ENCODE assay signal across 8 cellular contexts in genomic region chr1:234969630-234970370, GRCh38.
DNase-seq lines count a peak whose midpoint lies in the region; ATAC-seq and TF ChIP-seq lines count a peak whose summit lies in the region.

No MANE protein-coding gene starts in this region.

- TF ChIP-seq CTCF in lower lobe of right lung (IDR thresholded peaks at IDR 0.05), result no peak

- H3K36me3 Mint-ChIP-seq in dendritic cell treated with granulocyte-macrophage colony-stimulating factor and Interleukin-4, amounts not matched to agents 40 ng/mL and 50 ng/mL, for 4 days (ENCODE audit: low read depth), result peaks cover 28% of the 10 kb centered on the region
- H3K36me3 Mint-ChIP-seq in CD4-positive, alpha-beta memory T cell, result no peaks in the 10 kb centered on the region

- CTCF ChIA-PET in CD4-positive, alpha-beta memory T cell (lab: Charles Lee; ENCODE audit: partially characterized antibody), result interaction anchor here (0.7 to 1.7 kb wide), 4 partner anchors 9 to 115 kb away, joined by 3 to 4 read pairs (median 3); no protein-coding TSS in a partner anchor

- H3K27ac Mint-ChIP-seq in dendritic cell treated with granulocyte-macrophage colony-stimulating factor and Interleukin-4, amounts not matched to agents 40 ng/mL and 50 ng/mL, for 4 days, result peak overlapping the region; percentile 98
- H3K27ac Mint-ChIP-seq in CD4-positive, alpha-beta memory T cell, result peak overlapping the region in 2 of 7 donors; percentile 30 to 71

- intact Hi-C loops in dendritic cell treated with granulocyte-macrophage colony-stimulating factor and Interleukin-4, amounts not matched to agents 40 ng/mL and 50 ng/mL, for 4 days (cut with micrococcal nuclease), result no loop called here
- intact Hi-C loops in lower lobe of right lung (cut with DNase I), result no loop called here
- intact Hi-C loops in CD4-positive, alpha-beta memory T cell (cut with micrococcal nuclease), result no loop called here

- no peaks in the 10 kb centered on the region for H3K27me3 Mint-ChIP-seq in dendritic cell treated with granulocyte-macrophage colony-stimulating factor and Interleukin-4, amounts not matched to agents 40 ng/mL and 50 ng/mL, for 4 days
- no peaks in the 10 kb centered on the region for H3K27me3 Mint-ChIP-seq in CD4-positive, alpha-beta memory T cell

- no peaks in the 10 kb centered on the region for H3K27me3 ChIP-seq in lower lobe of right lung (ENCODE audit: low read depth)
- H3K27me3 ChIP-seq in CD4-positive, alpha-beta memory T cell (ENCODE audit: insufficient read depth, low read length), result no peaks in the 10 kb centered on the region

- DNase-seq in GM04504 (ENCODE audit: low read depth), result peak; percentile 28
- DNase-seq in NCI-H526 (lab: John Stamatoyannopoulos, UW), result peak; percentile 36 to 76
- DNase-seq in lower lobe of right lung, result peak; percentile 68
- no peak for DNase-seq in CD4-positive, alpha-beta memory T cell
- no peak for DNase-seq in SIG-M5 (lab: John Stamatoyannopoulos, UW)

- no peaks in the 10 kb centered on the region for H3K9me3 Mint-ChIP-seq in dendritic cell treated with granulocyte-macrophage colony-stimulating factor and Interleukin-4, amounts not matched to agents 40 ng/mL and 50 ng/mL, for 4 days
- no peaks in the 10 kb centered on the region for H3K9me3 Mint-ChIP-seq in CD4-positive, alpha-beta memory T cell

- ATAC-seq in lower lobe of right lung (peak; percentile 29 to 62), HG03520 (IDR thresholded peaks at IDR 0.05; ENCODE audit: unreplicated experiment) (no peak)

- peaks cover 82% of the 10 kb centered on the region for H3K4me1 Mint-ChIP-seq in dendritic cell treated with granulocyte-macrophage colony-stimulating factor and Interleukin-4, amounts not matched to agents 40 ng/mL and 50 ng/mL, for 4 days (ENCODE audit: low read depth)
- peaks cover 32 to 71% (median 43%) of the 10 kb centered on the region in 4 donors for H3K4me1 Mint-ChIP-seq in CD4-positive, alpha-beta memory T cell

- H3K36me3 ChIP-seq in lower lobe of right lung, result no peaks in the 10 kb centered on the region
- no peaks in the 10 kb centered on the region for H3K36me3 ChIP-seq in CD4-positive, alpha-beta memory T cell (ENCODE audit: insufficient read depth, low read length)

- POLR2A ChIA-PET in CD4-positive, alpha-beta memory T cell (lab: Charles Lee; ENCODE audit: partially characterized antibody), result interaction anchor here (1.0 to 4.2 kb wide), 7 partner anchors 10 to 492 kb away, joined by 3 to 23 read pairs (median 4); partner anchors contain the start of gene IRF2BP2

- H3K4me3 ChIP-seq in lower lobe of right lung, result peak overlapping the region; percentile 35
- no peak overlapping the region for H3K4me3 ChIP-seq in CD4-positive, alpha-beta memory T cell (ENCODE audit: low read length in 2 of 2)

- peaks cover 54% of the 10 kb centered on the region for H3K4me1 ChIP-seq in lower lobe of right lung
- H3K4me1 ChIP-seq in CD4-positive, alpha-beta memory T cell (ENCODE audit: insufficient read depth, low read length), result peaks cover 62% of the 10 kb centered on the region

- no peaks in the 10 kb centered on the region for H3K9me3 ChIP-seq in lower lobe of right lung
- no peaks in the 10 kb centered on the region for H3K9me3 ChIP-seq in CD4-positive, alpha-beta memory T cell (ENCODE audit: control insufficient read depth in 1 of 2, low read length in 2 of 2)

- H3K27ac ChIP-seq in lower lobe of right lung (peak overlapping the region; percentile 84), temporal lobe (ENCODE audit: low read depth, low read length) (peak overlapping the region; percentile 93)
- no peak overlapping the region for H3K27ac ChIP-seq in CD4-positive, alpha-beta memory T cell (ENCODE audit: low read depth, low read length)

- H3K4me3 Mint-ChIP-seq in dendritic cell treated with granulocyte-macrophage colony-stimulating factor and Interleukin-4, amounts not matched to agents 40 ng/mL and 50 ng/mL, for 4 days, result peak overlapping the region; percentile 17
- H3K4me3 Mint-ChIP-seq in CD4-positive, alpha-beta memory T cell, result peak overlapping the region in 2 of 8 donors; percentile 47 to 48

Comparison
In these comparisons a context has a peak if more than half of its experiments do, and no peak if none do; other contexts are left out.
1. DNase-seq: peak in GM04504 (single experiment), NCI-H526 (2 of 2) and lower lobe of right lung (single experiment); none in CD4-positive, alpha-beta memory T cell (0 of 5) and SIG-M5 (single experiment).